In the genomic region with DNA sequence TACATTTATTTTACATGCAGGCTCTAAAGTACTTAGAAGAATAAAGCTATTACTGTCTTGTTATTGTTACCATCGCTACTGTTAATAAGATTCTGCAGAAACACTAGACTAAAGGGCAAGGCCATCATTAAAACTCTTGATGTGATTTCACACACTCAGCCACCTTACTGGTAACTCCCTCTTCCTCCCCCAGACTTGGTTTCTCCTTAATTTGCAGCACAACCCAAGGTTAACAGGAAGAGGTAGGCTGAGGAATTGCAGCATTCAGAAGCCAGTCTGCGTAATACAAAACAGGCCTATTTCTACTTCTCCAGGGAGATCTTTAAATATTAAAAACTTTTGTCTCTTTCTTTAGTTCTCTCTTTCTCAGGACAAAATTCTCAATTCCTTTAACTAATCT, we compare ENCODE assay signal across 1 cellular context.
TF ChIP-seq lines count a peak whose summit lies in the region.

No MANE protein-coding gene starts in this region.

TF ChIP-seq in IMR-90, 13 proteins besides CTCF, POLR2A, EP300 and RAD21 (continued from another document):
- TF ChIP-seq CHD1 (IDR thresholded peaks at IDR 0.05; ENCODE audit: low read depth, low read length): no peak
TF ChIP-seq in IMR-90: peak in this region for 0.
